ENCODE assay signal across 8 cellular contexts in the genomic region with DNA sequence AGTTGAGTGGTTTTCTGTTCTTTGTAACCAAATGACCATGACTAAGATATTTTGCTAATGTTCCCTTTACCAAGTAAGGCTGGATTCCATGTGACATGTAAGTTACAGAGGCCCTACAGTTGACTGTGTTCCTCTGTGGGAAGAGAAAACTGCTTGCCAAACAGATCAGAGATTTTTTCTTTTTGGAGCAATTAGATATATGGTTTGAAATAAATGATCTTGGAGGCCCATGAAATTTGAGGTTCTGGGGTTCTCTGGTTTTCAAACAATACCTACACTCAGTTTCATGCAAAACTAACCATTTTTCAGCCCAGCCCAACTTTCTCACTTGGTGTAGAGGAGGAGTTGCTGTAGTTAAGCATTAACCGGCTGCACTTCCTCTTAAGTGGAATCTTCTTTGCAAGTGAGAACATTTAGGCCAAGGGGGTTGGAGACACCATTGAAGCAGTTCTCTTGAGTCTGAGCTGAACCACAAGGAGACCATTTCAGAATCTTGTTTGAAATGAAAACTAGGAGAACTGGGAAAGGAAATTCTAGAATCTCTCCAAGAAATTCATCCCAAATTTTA. TPM values are rescaled to one million over a fixed set of nuclear protein-coding genes. Genes with fewer than 3 reads are reported as not detected.
DNase-seq lines count a peak whose midpoint lies in the region; ATAC-seq and TF ChIP-seq lines count a peak whose summit lies in the region.

No MANE protein-coding gene starts in this region.

- no peak overlapping the region for H2BK120ac ChIP-seq in H9 (ENCODE audit: low read depth, low read length, poor library complexity, severe bottlenecking)

- H3K79me1 ChIP-seq in H9 (ENCODE audit: insufficient read depth, low read depth, low read length, poor library complexity, severe bottlenecking) = no peaks in the 10 kb centered on the region

- ATAC-seq in GM19328 (IDR thresholded peaks at IDR 0.05; ENCODE audit: unreplicated experiment) = peak; percentile 78
- ATAC-seq in HG03039 (IDR thresholded peaks at IDR 0.05; ENCODE audit: unreplicated experiment) = peak; percentile 71
- peak; percentile 22 for ATAC-seq in activated T-helper 17 cell treated with anti-CD3 and anti-CD28 coated beads, Interleukin-2, amount 50 U/mL, for 72 hours (replicated peaks)
- peak; percentile 87 to 88 for ATAC-seq in stimulated activated naive B cell treated with anti-CD40 and anti-IgM and Interleukin-4, amounts not matched to agents 10 μg/mL and 1 μg/mL and 100 μg/mL, for 72 hours (replicated peaks)

- no peak overlapping the region for H4K91ac ChIP-seq in H9 (ENCODE audit: insufficient read length, low read depth, low read length)

- H3K4ac ChIP-seq in H9 (ENCODE audit: low read depth, low read length) = no peak overlapping the region

- H3K9ac ChIP-seq in H9 (ENCODE audit: extremely low read depth, insufficient read length, low read length) = no peak overlapping the region

- H3K27ac ChIP-seq in H9 (ENCODE audit: insufficient read length, low read depth, low read length) = no peak overlapping the region

- no peak overlapping the region for H3K4me2 ChIP-seq in H9 (ENCODE audit: insufficient read depth, insufficient read length, low read length)

- no peak overlapping the region for H4K8ac ChIP-seq in H9 (replicated peaks; ENCODE audit: insufficient read length, low read depth, low read length)

- peaks cover 16% of the 10 kb centered on the region for H3K36me3 Mint-ChIP-seq in activated T-helper 17 cell treated with anti-CD3 and anti-CD28 coated beads, Interleukin-2, amount 50 U/mL, for 72 hours (ENCODE audit: low read depth)
- peaks cover 3 to 6% of the 10 kb centered on the region in 2 donors for H3K36me3 Mint-ChIP-seq in stimulated activated naive B cell treated with anti-CD40 and anti-IgM and Interleukin-4, amounts not matched to agents 10 μg/mL and 1 μg/mL and 100 μg/mL, for 72 hours
- H3K36me3 Mint-ChIP-seq in H9 (ENCODE audit: insufficient read depth in 1 of 3, low read depth in 3 of 3) = no peaks in the 10 kb centered on the region

- H4K20me1 ChIP-seq in H9 (ENCODE audit: control insufficient read depth, insufficient read depth, insufficient read length) = no peaks in the 10 kb centered on the region

- DNase-seq in stimulated activated naive B cell treated with anti-CD40 and anti-IgM and Interleukin-4, amounts not matched to agents 10 μg/mL and 1 μg/mL and 100 μg/mL, for 72 hours = peak; percentile 8
- DNase-seq in H9 = no peak
- no peak for DNase-seq in MG63
- no peak for DNase-seq in activated T-cell treated with anti-CD3 and anti-CD28 coated beads, Interleukin-2, amount 50 U/mL, for 1 hour
- no peak for DNase-seq in mesenteric fat pad (ENCODE audit: low spot score)

- H3K4me1 Mint-ChIP-seq in activated T-helper 17 cell treated with anti-CD3 and anti-CD28 coated beads, Interleukin-2, amount 50 U/mL, for 72 hours = peaks cover 5% of the 10 kb centered on the region
- H3K4me1 Mint-ChIP-seq in stimulated activated naive B cell treated with anti-CD40 and anti-IgM and Interleukin-4, amounts not matched to agents 10 μg/mL and 1 μg/mL and 100 μg/mL, for 72 hours = peaks cover 11 to 29% of the 10 kb centered on the region in 2 donors
- peaks cover 6 to 12% of the 10 kb centered on the region in 2 experiments; a peak in 2 of 4 replicates for H3K4me1 Mint-ChIP-seq in H9

- H2BK20ac ChIP-seq in H9 (ENCODE audit: low read depth, low read length, poor library complexity, severe bottlenecking) = no peak overlapping the region

- WGBS in H9 (ENCODE audit: extremely low coverage, insufficient read length, low lambda C conversion rate) = no CpG with 5 or more reads among the region's 1 CpG

- H3K23ac ChIP-seq in H9 (ENCODE audit: insufficient read length, low read depth, low read length) = no peak overlapping the region

- H2BK5ac ChIP-seq in H9 (ENCODE audit: insufficient read length, low read length) = no peak overlapping the region

- no peak overlapping the region for H3K14ac ChIP-seq in H9 (ENCODE audit: insufficient read depth, low read length)

- no peaks in the 10 kb centered on the region for H3K9me3 Mint-ChIP-seq in activated T-helper 17 cell treated with anti-CD3 and anti-CD28 coated beads, Interleukin-2, amount 50 U/mL, for 72 hours
- H3K9me3 Mint-ChIP-seq in stimulated activated naive B cell treated with anti-CD40 and anti-IgM and Interleukin-4, amounts not matched to agents 10 μg/mL and 1 μg/mL and 100 μg/mL, for 72 hours = no peaks in the 10 kb centered on the region
- H3K9me3 Mint-ChIP-seq in H9 = no peaks in the 10 kb centered on the region

- H3K4me3 ChIP-seq in MG63 = no peak overlapping the region

- no peak overlapping the region for H2AK5ac ChIP-seq in H9 (ENCODE audit: insufficient read length, low read length)

- H3K9me3 ChIP-seq in H9 (ENCODE audit: control insufficient read depth, low read depth, low read length) (no peaks in the 10 kb centered on the region), MG63 (peaks cover 9% of the 10 kb centered on the region)

- no peak overlapping the region for H2BK12ac ChIP-seq in H9 (ENCODE audit: insufficient read length, low read depth, low read length)

- H3K27me3 Mint-ChIP-seq in activated T-helper 17 cell treated with anti-CD3 and anti-CD28 coated beads, Interleukin-2, amount 50 U/mL, for 72 hours = peaks cover 4% of the 10 kb centered on the region
- peaks cover 11 to 25% of the 10 kb centered on the region in 2 donors for H3K27me3 Mint-ChIP-seq in stimulated activated naive B cell treated with anti-CD40 and anti-IgM and Interleukin-4, amounts not matched to agents 10 μg/mL and 1 μg/mL and 100 μg/mL, for 72 hours
- H3K27me3 Mint-ChIP-seq in H9 (ENCODE audit: low read depth) = no peaks in the 10 kb centered on the region

- H3K36me3 ChIP-seq in MG63 = peaks cover 8% of the 10 kb centered on the region

- no peak overlapping the region for H3K27ac Mint-ChIP-seq in activated T-helper 17 cell treated with anti-CD3 and anti-CD28 coated beads, Interleukin-2, amount 50 U/mL, for 72 hours
- peak overlapping the region; percentile 59 for H3K27ac Mint-ChIP-seq in stimulated activated naive B cell treated with anti-CD40 and anti-IgM and Interleukin-4, amounts not matched to agents 10 μg/mL and 1 μg/mL and 100 μg/mL, for 72 hours
- H3K27ac Mint-ChIP-seq in H9 = no peak overlapping the region

- H4K5ac ChIP-seq in H9 (ENCODE audit: insufficient read length, low read depth, low read length) = no peak overlapping the region

- no peak overlapping the region for H3K56ac ChIP-seq in H9 (ENCODE audit: insufficient read length, low read depth, low read length)

- H3K79me2 ChIP-seq in H9 (ENCODE audit: insufficient read depth, low read length) = no peaks in the 10 kb centered on the region

- no peak overlapping the region for H3T11ph ChIP-seq in H9 (ENCODE audit: low read length)

- no peak overlapping the region for H3K4me3 Mint-ChIP-seq in activated T-helper 17 cell treated with anti-CD3 and anti-CD28 coated beads, Interleukin-2, amount 50 U/mL, for 72 hours
- H3K4me3 Mint-ChIP-seq in stimulated activated naive B cell treated with anti-CD40 and anti-IgM and Interleukin-4, amounts not matched to agents 10 μg/mL and 1 μg/mL and 100 μg/mL, for 72 hours = no peak overlapping the region
- no peak overlapping the region for H3K4me3 Mint-ChIP-seq in H9

- no peak overlapping the region for H3K18ac ChIP-seq in H9 (ENCODE audit: insufficient read length, low read depth, low read length)

- no peak overlapping the region for H2AFZ ChIP-seq in H9 (ENCODE audit: low read length)

- no peak overlapping the region for H2BK15ac ChIP-seq in H9 (ENCODE audit: low read depth, low read length)

- H3K27me3 ChIP-seq in H9 (ENCODE audit: insufficient read depth, low read length) (no peaks in the 10 kb centered on the region), MG63 (no peaks in the 10 kb centered on the region)

- no peak for TF ChIP-seq CTCF in H9 (conservative IDR thresholded peaks at IDR 0.05)

- no peaks in the 10 kb centered on the region for H3K4me1 ChIP-seq in H9 (ENCODE audit: insufficient read depth, low read length)

- H3K23me2 ChIP-seq in H9 (ENCODE audit: insufficient read length, low read depth, low read length, poor library complexity, severe bottlenecking) = no peaks in the 10 kb centered on the region

RNA-seq across cellular contexts. Expression of a gene that starts 34.6 kb away (rescaled TPM):
- 100 to 1,000 TPM in 1 of 2 donors, 10 to 100 TPM in 1; 75.4 to 309 TPM for total RNA-seq in activated T-helper 17 cell treated with anti-CD3 and anti-CD28 coated beads, Interleukin-2, amount 50 U/mL, for 72 hours
- total RNA-seq in H9 (2021) (7.8 and 8.7 TPM in 2 replicates), mesenteric fat pad (21.5 TPM)
- 5.7 and 7.7 TPM in 2 replicates for total RNA-seq in MG63 (2014; rRNA removed; shearing (Covaris generic); ENCODE audit: low replicate concordance)

Comparison
In these comparisons a context has a peak if more than half of its experiments do, and no peak if none do; other contexts are left out.
1. ATAC-seq: peak in every context shown above with its lines; median percentile 88 in stimulated activated naive B cell treated with anti-CD40 and anti-IgM and Interleukin-4, amounts not matched to agents 10 μg/mL and 1 μg/mL and 100 μg/mL, for 72 hours; 78 in GM19328; 71 in HG03039; 22 in activated T-helper 17 cell treated with anti-CD3 and anti-CD28 coated beads, Interleukin-2, amount 50 U/mL, for 72 hours.